In genomic region chr20:33999025-33999629, GRCh38 we compare ENCODE assay signal across 1 cellular context.
TF ChIP-seq lines count a peak whose summit lies in the region.

No MANE protein-coding gene starts in this region.

TF ChIP-seq in HEK293, 187 proteins besides CTCF, POLR2A, EP300 and RAD21 (continued from another document):
- TF ChIP-seq ZNF837 (tag by site-specific recombination; IDR thresholded peaks at IDR 0.05), result no peak
